13 cellular contexts compared by ENCODE assay signal in the genomic region with DNA sequence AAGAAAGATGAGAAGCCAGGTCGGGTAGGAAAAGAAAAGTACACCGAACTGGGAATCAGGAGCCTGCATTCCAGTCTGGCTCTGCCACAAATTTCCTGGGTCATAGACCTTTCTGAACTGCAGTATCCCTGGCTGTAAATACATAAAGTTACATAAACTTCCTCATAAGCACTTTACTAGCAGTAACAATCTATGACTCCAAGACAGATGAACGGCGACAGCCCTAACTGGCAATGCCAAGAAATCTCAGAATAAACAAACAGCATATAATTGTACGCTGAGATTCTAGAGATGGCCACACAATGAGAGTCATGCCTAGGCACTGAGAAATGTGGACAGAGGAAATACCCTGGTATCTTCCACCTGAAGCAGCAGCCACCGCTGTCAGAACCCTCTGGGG.
A peak's percentile ranks its signal among the peaks of the same experiment; 100 is the strongest.
DNase-seq lines count a peak whose midpoint lies in the region; ATAC-seq and TF ChIP-seq lines count a peak whose summit lies in the region.
"Had no signal": no experiment of that assay in that cellular context is flagged by ENCODE, and none has a peak within 500 bp of the region (broad histone marks: within the 10 kb centered on the region; RNA-seq: fewer than 3 reads in every experiment).

No MANE protein-coding gene starts in this region.

- H3K9me3 ChIP-seq in IMR-90 (ENCODE audit: control insufficient read depth, insufficient read depth, low read length) (peaks cover 2% of the 10 kb centered on the region; the same call in 1 of the 2 replicates), MG63 (peaks cover 7% of the 10 kb centered on the region; the same call in 1 of the 2 replicates), esophagus muscularis mucosa (peaks cover 0 to 13% (median 7%) of the 10 kb centered on the region in 4 donors), mucosa of descending colon (peaks cover 13% of the 10 kb centered on the region), neuronal stem cell (replicated peaks in 1 of 2; ENCODE audit: control insufficient read depth in 2 of 2, insufficient read depth in 1 of 2, low read depth in 1 of 2, low read length in 2 of 2) (peaks cover 0 to 7% of the 10 kb centered on the region in 2 donors)

- no peak overlapping the region for H3K14ac ChIP-seq in IMR-90 (replicated peaks; ENCODE audit: low read depth, low read length)
- H3K14ac ChIP-seq in neuronal stem cell (ENCODE audit: low read length), result no peak overlapping the region

- H3K27me3 ChIP-seq in IMR-90 (ENCODE audit: control insufficient read depth, insufficient read depth, low read length) (no peaks in the 10 kb centered on the region), MG63 (no peaks in the 10 kb centered on the region), esophagus muscularis mucosa (peaks cover 0 to 49% (median 2%) of the 10 kb centered on the region in 4 donors), neuronal stem cell (ENCODE audit: control insufficient read depth in 3 of 3, insufficient read depth in 3 of 3, low read depth in 1 of 3, low read length in 3 of 3) (peaks cover 0 to 12% (median 0%) of the 10 kb centered on the region in 3 experiments)

- H2BK15ac ChIP-seq in IMR-90 (ENCODE audit: low read depth, low read length), result no peak overlapping the region
- H2BK15ac ChIP-seq in neuronal stem cell (ENCODE audit: low read length), result no peak overlapping the region

- no peak overlapping the region for H4K5ac ChIP-seq in IMR-90 (ENCODE audit: low read depth, low read length)

- TF ChIP-seq RAD21 in IMR-90 (IDR thresholded peaks at IDR 0.05; ENCODE audit: low read length), result no peak

- 80% methylated on average over 1 of the region's 6 CpGs; no CpG with 5 or more reads in 1 of the 2 experiments for WGBS in IMR-90 (ENCODE audit: extremely low coverage in 2 of 2, insufficient read length in 1 of 2), 2 experiments
- 51% methylated on average over 6 of the region's 6 CpGs for WGBS in esophagus muscularis mucosa
- no CpG with 5 or more reads among the region's 6 CpGs for WGBS in neuronal stem cell (ENCODE audit: extremely low coverage in 2 of 2, insufficient read length in 2 of 2, insufficient replicate concordance in 1 of 2), 2 donors

- BruUV-seq in IMR-90 (replicated peaks; lab: Mats Ljungman, UMichigan), result no TSS peak

- TF ChIP-seq POLR2A in IMR-90 (IDR thresholded peaks at IDR 0.05; ENCODE audit: low read depth, low read length), result no peak
- no peak for TF ChIP-seq POLR2A in esophagus muscularis mucosa (IDR thresholded peaks at IDR 0.05; ENCODE audit: low read depth)

- H2BK5ac ChIP-seq in IMR-90 (ENCODE audit: low read depth, low read length, poor library complexity, severe bottlenecking) (no peak overlapping the region), neuronal stem cell (ENCODE audit: low read length) (no peak overlapping the region)

- H2BK120ac ChIP-seq in IMR-90 (ENCODE audit: low read depth, low read length), result peak overlapping the region; percentile 41; the same call in 1 of the 2 replicates
- H2BK120ac ChIP-seq in neuronal stem cell (ENCODE audit: low read depth, low read length), result no peak overlapping the region

- H2AFZ ChIP-seq in IMR-90 (replicated peaks; ENCODE audit: low read length, poor library complexity), result peak overlapping the region; percentile 79
- H2AFZ ChIP-seq in neuronal stem cell (ENCODE audit: low read length), result no peak overlapping the region
- H2AFZ ChIP-seq: GM23338 had no signal

- H3K56ac ChIP-seq in IMR-90 (ENCODE audit: extremely low read depth, insufficient read depth, low read length), result no peak overlapping the region

- no peak for DNase-seq in IMR-90
- DNase-seq in MG63, result peak; percentile 27
- DNase-seq in esophagus muscularis mucosa (ENCODE audit: extremely low spot score), result peak; percentile 57
- DNase-seq in mucosa of descending colon, result peak in 2 of 3 donors; percentile 28 to 61
- DNase-seq in occipital lobe (lab: John Stamatoyannopoulos, UW), result no peak
- DNase-seq in neuronal stem cell (ENCODE audit: low spot score), result no peak
- no peak for DNase-seq in HT-29 (ENCODE audit: low spot score)
- DNase-seq: C1 segment of cervical spinal cord; CD4-positive, alpha-beta memory T cell; DMS79; H7 had no signal

- no peaks in the 10 kb centered on the region for H4K20me1 ChIP-seq in IMR-90 (ENCODE audit: insufficient read depth, low read length)

- H2AK5ac ChIP-seq in IMR-90 (ENCODE audit: low read depth, low read length) (no peak overlapping the region), neuronal stem cell (ENCODE audit: low read depth, low read length) (no peak overlapping the region)

- H3K18ac ChIP-seq in IMR-90 (ENCODE audit: low read depth, low read length) (no peak overlapping the region), neuronal stem cell (ENCODE audit: low read length) (no peak overlapping the region)

- H3K9ac ChIP-seq in IMR-90 (ENCODE audit: low read depth, low read length), result no peak overlapping the region
- H3K9ac ChIP-seq in neuronal stem cell (ENCODE audit: low read depth, low read length, poor library complexity), result no peak overlapping the region

- no peak overlapping the region for H2AK9ac ChIP-seq in IMR-90 (replicated peaks; ENCODE audit: low read depth, low read length, poor library complexity)

- H3K27ac ChIP-seq in IMR-90 (ENCODE audit: insufficient read depth, low read length) (no peak overlapping the region), esophagus muscularis mucosa (replicated peaks in 1 of 4) (no peak overlapping the region), neuronal stem cell (replicated peaks; ENCODE audit: low read length) (no peak overlapping the region)

- peaks cover 9% of the 10 kb centered on the region; the same call in 1 of the 2 replicates for H3K9me1 ChIP-seq in IMR-90 (ENCODE audit: insufficient read depth, low read length)

- ATAC-seq in IMR-90 (ENCODE audit: low read depth), result peak; percentile 46; the same call in 1 of the 2 replicates
- peak; percentile 98 for ATAC-seq in mucosa of descending colon
- ATAC-seq: GM12878, GM23338 had no signal

- CTCF ChIA-PET in IMR-90 (lab: Yijun Ruan, JAX), result no interaction called here

- H3K4me1 ChIP-seq in IMR-90 (ENCODE audit: control insufficient read depth, insufficient read depth, low read length), result peaks cover 4% of the 10 kb centered on the region; the same call in 1 of the 2 replicates
- no peaks in the 10 kb centered on the region for H3K4me1 ChIP-seq in esophagus muscularis mucosa
- peaks cover 12% of the 10 kb centered on the region for H3K4me1 ChIP-seq in mucosa of descending colon (ENCODE audit: low read depth)
- no peaks in the 10 kb centered on the region for H3K4me1 ChIP-seq in neuronal stem cell (ENCODE audit: control insufficient read depth in 2 of 2, insufficient read depth in 1 of 2, low read depth in 1 of 2, low read length in 2 of 2)

- H3K79me1 ChIP-seq in IMR-90 (ENCODE audit: low read depth in 1 of 2, low read length in 2 of 2) (no peaks in the 10 kb centered on the region), neuronal stem cell (ENCODE audit: low read depth, low read length) (no peaks in the 10 kb centered on the region)

- POLR2A ChIA-PET in IMR-90 (lab: Charles Lee; ENCODE audit: unreplicated experiment), result no interaction called here

- H3K36me3 ChIP-seq in IMR-90 (ENCODE audit: control insufficient read depth, insufficient read depth, low read length), result no peaks in the 10 kb centered on the region
- no peaks in the 10 kb centered on the region for H3K36me3 ChIP-seq in MG63
- H3K36me3 ChIP-seq in esophagus muscularis mucosa, result no peaks in the 10 kb centered on the region
- no peaks in the 10 kb centered on the region for H3K36me3 ChIP-seq in mucosa of descending colon (ENCODE audit: low read depth)
- no peaks in the 10 kb centered on the region for H3K36me3 ChIP-seq in neuronal stem cell (replicated peaks in 1 of 2; ENCODE audit: control insufficient read depth in 2 of 2, insufficient read depth in 2 of 2, low read length in 2 of 2)

- TF ChIP-seq EP300 in esophagus muscularis mucosa (IDR thresholded peaks at IDR 0.05), result no peak

- H3K4me2 ChIP-seq in IMR-90 (ENCODE audit: low read depth, low read length), result no peak overlapping the region
- H3K4me2 ChIP-seq in neuronal stem cell (ENCODE audit: insufficient read depth, low read length, poor library complexity, severe bottlenecking), result no peak overlapping the region
- H3K4me2 ChIP-seq: GM23338 had no signal

- H2BK12ac ChIP-seq in neuronal stem cell (ENCODE audit: low read length), result no peak overlapping the region

- H2BK20ac ChIP-seq in IMR-90 (ENCODE audit: low read depth, low read length), result no peak overlapping the region

- intact Hi-C loops in IMR-90 (cut with micrococcal nuclease) (no loop called here), esophagus muscularis mucosa (cut with DNase I) (no loop called here), mucosa of descending colon (cut with DNase I, micrococcal nuclease) (no loop called here)

- in situ Hi-C loops in IMR-90 (cut with MboI; ENCODE audit: low sequenced_read_pairs), result no loop called here

- H4K8ac ChIP-seq in IMR-90 (ENCODE audit: low read depth in 2 of 2, low read length in 2 of 2) (no peak overlapping the region), neuronal stem cell (ENCODE audit: low read depth, low read length) (no peak overlapping the region)

- TF ChIP-seq CTCF in IMR-90 (conservative IDR thresholded peaks at IDR 0.05; ENCODE audit: low read depth, low read length) (no peak), esophagus muscularis mucosa (IDR thresholded peaks at IDR 0.05) (no peak), mucosa of descending colon (IDR thresholded peaks at IDR 0.05) (no peak)

- dilution Hi-C loops in IMR-90 (cut with HindIII; ENCODE audit: low sequenced_read_pairs, unreplicated experiment), result no loop called here

- H3K23ac ChIP-seq in IMR-90 (ENCODE audit: low read depth, low read length) (peak overlapping the region; percentile 40; the same call in 1 of the 2 replicates), neuronal stem cell (ENCODE audit: low read depth, low read length, poor library complexity) (no peak overlapping the region)

- no peak overlapping the region for H3K4me3 ChIP-seq in IMR-90 (ENCODE audit: insufficient read depth, low read depth, low read length)
- H3K4me3 ChIP-seq in MG63, result no peak overlapping the region
- H3K4me3 ChIP-seq in esophagus muscularis mucosa, result no peak overlapping the region
- H3K4me3 ChIP-seq in mucosa of descending colon, result no peak overlapping the region
- H3K4me3 ChIP-seq in neuronal stem cell (ENCODE audit: low read length in 2 of 2), result no peak overlapping the region
- H3K4me3 ChIP-seq: GM12878, GM23338 had no signal

- H4K91ac ChIP-seq in IMR-90 (ENCODE audit: insufficient read depth, low read depth, low read length) (no peak overlapping the region), neuronal stem cell (ENCODE audit: low read depth, low read length, poor library complexity) (no peak overlapping the region)

- H3K4ac ChIP-seq in IMR-90 (ENCODE audit: low read depth, low read length), result 0 out of 2 replicates have a peak overlapping the region, but pooled peaks have one; percentile 16
- H3K4ac ChIP-seq in neuronal stem cell (ENCODE audit: low read length), result no peak overlapping the region

TF ChIP-seq in IMR-90, 13 proteins besides CTCF, POLR2A, EP300 and RAD21 (continues in another document):
- TF ChIP-seq BHLHE40 (IDR thresholded peaks at IDR 0.05; ENCODE audit: low read depth, low read length), result no peak
- TF ChIP-seq CHD1 (IDR thresholded peaks at IDR 0.05; ENCODE audit: low read depth, low read length), result no peak
- no peak for TF ChIP-seq MAZ (IDR thresholded peaks at IDR 0.05; ENCODE audit: borderline replicate concordance, low read depth, low read length)
- no peak for TF ChIP-seq NFE2L2 (IDR thresholded peaks at IDR 0.05; ENCODE audit: low read depth, low read length)
- no peak for TF ChIP-seq CEBPB (IDR thresholded peaks at IDR 0.05; ENCODE audit: low read depth, low read length)

Comparison
In these comparisons a context has a peak if more than half of its experiments do, and no peak if none do; other contexts are left out.
1. DNase-seq: peak in MG63 (single experiment), esophagus muscularis mucosa (single experiment) and mucosa of descending colon (2 of 3); none in IMR-90 (single experiment), occipital lobe (single experiment), neuronal stem cell (single experiment) and HT-29 (single experiment).